In genomic region chr17:50593321-50593720, GRCh38 we compare ENCODE assay signal across 2 cellular contexts.
TF ChIP-seq lines count a peak whose summit lies in the region.

No MANE protein-coding gene starts in this region.

TF ChIP-seq in GM12878, 131 proteins besides CTCF, POLR2A, EP300 and RAD21 (continued from another document):
- TF ChIP-seq MTA2 (IDR thresholded peaks at IDR 0.05; ENCODE audit: low read depth): no peak
TF ChIP-seq in GM12878: peak in this region for 1.

TF ChIP-seq in neural cell, 6 proteins besides CTCF, POLR2A, EP300 and RAD21 (continued from another document):
- TF ChIP-seq TAF1 (IDR thresholded peaks at IDR 0.05; ENCODE audit: low read depth) (no peak), MXI1 (conservative IDR thresholded peaks at IDR 0.05; ENCODE audit: poor library complexity, severe bottlenecking) (peak; percentile 43), SMC3 (conservative IDR thresholded peaks at IDR 0.05; ENCODE audit: poor library complexity) (no peak)
